In genomic region chr5:71903826-71904225, GRCh38 we compare ENCODE assay signal across 18 cellular contexts.
A peak's percentile ranks its signal among the peaks of the same experiment; 100 is the strongest.
DNase-seq lines count a peak whose midpoint lies in the region; ATAC-seq and TF ChIP-seq lines count a peak whose summit lies in the region.
"Had no signal": no experiment of that assay in that cellular context is flagged by ENCODE, and none has a peak within 500 bp of the region (broad histone marks: within the 10 kb centered on the region; RNA-seq: fewer than 3 reads in every experiment).

No MANE protein-coding gene starts in this region.

- H3K4me1 Mint-ChIP-seq in mesothelial cell of epicardium: peaks cover 37% of the 10 kb centered on the region
- H3K4me1 Mint-ChIP-seq: B cell had no signal

- DNase-seq in Right ventricle myocardium superior (no peak), left cardiac atrium (no peak), NCI-H1930 (lab: John Stamatoyannopoulos, UW) (peak; percentile 55 to 60), NCI-H82 (lab: John Stamatoyannopoulos, UW) (peak; percentile 84), sciatic nerve (ENCODE audit: low spot score) (no peak), GM19238 (ENCODE audit: insufficient read length, low spot score) (no peak), right lobe of liver (no peak), mesothelial cell of epicardium (ENCODE audit: low spot score in 2 of 2, unreplicated experiment in 2 of 2) (no peak)
- DNase-seq: GF-D8, H9, NCI-H2029, NCI-H446 treated with DMSO at 0.1 percent for 48 hours, OCI-M1, SHP77 had no signal

- H3K4me1 ChIP-seq in right lobe of liver: no peaks in the 10 kb centered on the region

- TF ChIP-seq CTCF in right lobe of liver (IDR thresholded peaks at IDR 0.05) (no peak), mesothelial cell of epicardium (IDR thresholded peaks at IDR 0.05; ENCODE audit: unreplicated experiment) (no peak)

- H3K27ac ChIP-seq in right lobe of liver: no peak overlapping the region
- H3K27ac ChIP-seq: HL-60, KMS-11, SK-N-MC had no signal

- H3K4me3 Mint-ChIP-seq in mesothelial cell of epicardium: no peak overlapping the region
- H3K4me3 Mint-ChIP-seq: B cell, H9 had no signal

- H3K36me3 Mint-ChIP-seq in mesothelial cell of epicardium: peaks cover 5% of the 10 kb centered on the region

- H3K9me3 Mint-ChIP-seq in mesothelial cell of epicardium: peaks cover 7% of the 10 kb centered on the region

- no peak overlapping the region for H3K27ac Mint-ChIP-seq in mesothelial cell of epicardium
- H3K27ac Mint-ChIP-seq: B cell, H9 had no signal

- no peaks in the 10 kb centered on the region for H3K36me3 ChIP-seq in right lobe of liver

- no peak for TF ChIP-seq POLR2A in right lobe of liver (IDR thresholded peaks at IDR 0.05)

- H3K9me3 ChIP-seq in right lobe of liver: no peaks in the 10 kb centered on the region

- no peak overlapping the region for H3K4me3 ChIP-seq in right lobe of liver
- H3K4me3 ChIP-seq: SK-N-MC had no signal

- 46% methylated on average over 2 of the region's 2 CpGs for WGBS in right lobe of liver (ENCODE audit: insufficient coverage, low coverage, low lambda C conversion rate, missing lambda C conversion rate)

- H3K27me3 Mint-ChIP-seq in mesothelial cell of epicardium (ENCODE audit: low read depth): no peaks in the 10 kb centered on the region

- no peaks in the 10 kb centered on the region for H3K27me3 ChIP-seq in right lobe of liver

- intact Hi-C loops in Right ventricle myocardium superior (cut with DNase I) (no loop called here), left cardiac atrium (cut with DNase I) (no loop called here), sciatic nerve (cut with DNase I) (no loop called here), right lobe of liver (cut with DNase I) (no loop called here)

- peak; percentile 25 for ATAC-seq in Right ventricle myocardium superior (ENCODE audit: poor library complexity)
- no peak for ATAC-seq in left cardiac atrium
- ATAC-seq in sciatic nerve: no peak
- ATAC-seq in right lobe of liver: no peak

Comparison
In these comparisons a context has a peak if more than half of its experiments do, and no peak if none do; other contexts are left out.
1. DNase-seq: peak in NCI-H1930 (2 of 2) and NCI-H82 (single experiment); none in Right ventricle myocardium superior (single experiment), left cardiac atrium (single experiment), sciatic nerve (single experiment), GM19238 (single experiment), right lobe of liver (0 of 3) and mesothelial cell of epicardium (0 of 2).